Comparison of ENCODE assay signal across 7 cellular contexts in the genomic region with DNA sequence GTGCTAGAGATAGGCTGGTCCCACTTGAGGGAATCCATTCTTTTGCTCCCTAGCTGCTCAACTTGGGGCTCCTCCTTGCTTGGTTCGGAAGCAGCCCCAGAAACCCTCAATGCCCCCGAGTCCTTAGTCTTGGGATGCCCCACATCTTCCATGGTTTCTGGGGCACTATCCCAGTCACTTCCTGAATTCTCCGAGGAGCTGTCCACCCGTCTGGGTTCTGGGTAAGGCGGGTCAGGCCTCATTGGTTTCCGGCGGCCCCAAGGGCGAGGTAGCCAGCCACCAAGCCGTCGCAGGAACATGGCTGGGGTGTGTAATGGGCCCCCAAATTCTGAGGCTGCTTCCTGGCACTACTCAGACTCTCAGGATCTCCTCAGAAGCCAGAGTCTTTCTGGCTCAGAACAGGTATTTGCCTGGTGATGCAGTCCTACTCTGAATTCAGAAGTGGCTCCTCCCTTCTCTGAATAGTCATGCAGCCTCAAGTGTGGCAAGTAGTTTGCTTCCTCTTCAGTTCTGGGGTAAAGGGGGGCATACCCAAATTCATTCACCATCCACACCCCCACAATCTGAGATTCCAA. TPM values are rescaled to one million over a fixed set of nuclear protein-coding genes. Genes with fewer than 3 reads are reported as not detected.
DNase-seq lines count a peak whose midpoint lies in the region; ATAC-seq, FAIRE-seq and TF ChIP-seq lines count a peak whose summit lies in the region.

No MANE protein-coding gene starts in this region.

- TF ChIP-seq POLR2A in GM12892 (IDR thresholded peaks at IDR 0.05; ENCODE audit: low read depth, low read length): no peak

- H3K9me3 ChIP-seq in PC-3 (ENCODE audit: low read length) (no peaks in the 10 kb centered on the region), ectodermal cell (ENCODE audit: control insufficient read depth, low read length) (no peaks in the 10 kb centered on the region), muscle layer of duodenum (ENCODE audit: control insufficient read depth in 1 of 2, low read length in 2 of 2) (no peaks in the 10 kb centered on the region)

- H3K4me2 ChIP-seq in PC-3 (ENCODE audit: low read length): peak overlapping the region; percentile 99

- POLR2A ChIA-PET in PC-3 (lab: Charles Lee; ENCODE audit: unreplicated experiment): no interaction called here

- CTCF ChIA-PET in PC-3 (lab: Charles Lee): no interaction called here

- peak; percentile 38 for FAIRE-seq in GM12892 (lab: Jason Lieb, UNC)

- H3K36me3 ChIP-seq in PC-3 (ENCODE audit: low read depth, low read length) (peaks cover 5% of the 10 kb centered on the region), ectodermal cell (ENCODE audit: control insufficient read depth, insufficient read depth, low read length) (no peaks in the 10 kb centered on the region), muscle layer of duodenum (ENCODE audit: control insufficient read depth in 1 of 2, insufficient read depth in 2 of 2, low read length in 2 of 2) (peaks cover 16 to 34% of the 10 kb centered on the region in 2 donors)

- H3K4me1 ChIP-seq in PC-3 (ENCODE audit: insufficient read depth, low read length): peaks cover 51% of the 10 kb centered on the region
- H3K4me1 ChIP-seq in ectodermal cell (ENCODE audit: control insufficient read depth, insufficient read depth, low read length): peaks cover 31% of the 10 kb centered on the region
- H3K4me1 ChIP-seq in muscle layer of duodenum (ENCODE audit: control insufficient read depth in 1 of 2, insufficient read depth in 2 of 2, low read length in 2 of 2): peaks cover 28 to 55% of the 10 kb centered on the region in 2 donors

- H3K4me3 ChIP-seq in PC-3 (ENCODE audit: low read length): peak overlapping the region; percentile 92
- H3K4me3 ChIP-seq in ectodermal cell (ENCODE audit: insufficient read depth, low read depth, low read length): peak overlapping the region; percentile 66
- peak overlapping the region; percentile 83 to 99 for H3K4me3 ChIP-seq in muscle layer of duodenum (ENCODE audit: low read depth in 1 of 2, low read length in 2 of 2)

- peak overlapping the region; percentile 85 for H3K9ac ChIP-seq in PC-3 (ENCODE audit: low read length)

- TF ChIP-seq CTCF in PC-3 (conservative IDR thresholded peaks at IDR 0.05; ENCODE audit: low read depth, low read length): no peak

- H3K27me3 ChIP-seq in PC-3 (ENCODE audit: low read length) (no peaks in the 10 kb centered on the region), ectodermal cell (ENCODE audit: control insufficient read depth, insufficient read depth, low read length, poor library complexity, severe bottlenecking) (no peaks in the 10 kb centered on the region), muscle layer of duodenum (ENCODE audit: low read depth, low read length) (no peaks in the 10 kb centered on the region)

- no peak overlapping the region for H2AFZ ChIP-seq in PC-3 (ENCODE audit: low read length)

- DNase-seq in GM12892 (ENCODE audit: insufficient read length) (no peak), PC-3 (peak; percentile 42), iPS-NIHi11 (ENCODE audit: low spot score) (no peak), NCI-H146 (lab: John Stamatoyannopoulos, UW) (no peak)

- ATAC-seq in PC-3: peak; percentile 20
- no peak for ATAC-seq in GM21619 (IDR thresholded peaks at IDR 0.05; ENCODE audit: unreplicated experiment)

- no TSS peak for BruUV-seq in PC-3 (replicated peaks; lab: Mats Ljungman, UMichigan)

- H4K20me1 ChIP-seq in PC-3 (ENCODE audit: low read length): peaks cover 4% of the 10 kb centered on the region; the same call in 1 of the 2 replicates

- intact Hi-C loops in PC-3 (cut with micrococcal nuclease): no loop called here

- H3K27ac ChIP-seq in PC-3 (ENCODE audit: low read length) (peak overlapping the region; percentile 28), ectodermal cell (ENCODE audit: insufficient read depth, low read depth, low read length, poor library complexity, severe bottlenecking) (peak overlapping the region; percentile 31), muscle layer of duodenum (ENCODE audit: low read length) (peak overlapping the region; percentile 98)

- H3F3A ChIP-seq in PC-3 (ENCODE audit: low read length, unreplicated experiment): no peaks in the 10 kb centered on the region

- peaks cover 51% of the 10 kb centered on the region for H3K79me2 ChIP-seq in PC-3 (ENCODE audit: low read length)

- H3K9me2 ChIP-seq in PC-3 (replicated peaks; ENCODE audit: low read length): no peaks in the 10 kb centered on the region

- 70 to 72% methylated on average over 10 of the region's 10 CpGs for WGBS in ectodermal cell, 2 experiments

RNA-seq across cellular contexts. Expression of a gene that starts 0.8 kb away (rescaled TPM):
- polyA plus RNA-seq in GM12892 (2012; ENCODE audit: missing spikeins): 10.5 TPM
- total RNA-seq in PC-3 (2014; rRNA removed): 26.3 and 33.2 TPM in 2 replicates
- polyA plus RNA-seq in ectodermal cell (2013, experiment 1 of 4): 14.2 TPM
- polyA plus RNA-seq in ectodermal cell (2013, experiment 2 of 4): 14.9 TPM
- 10.1 TPM for polyA plus RNA-seq in ectodermal cell (2013, experiment 3 of 4)
- 10.9 TPM for polyA plus RNA-seq in ectodermal cell (2013, experiment 4 of 4)

RNA-seq across cellular contexts. Expression of a gene that starts 4.0 kb away (rescaled TPM):
- polyA plus RNA-seq in GM12892 (2012; ENCODE audit: missing spikeins): 5.6 TPM
- total RNA-seq in PC-3 (2014; rRNA removed): 1.6 and 2.2 TPM in 2 replicates
- polyA plus RNA-seq in ectodermal cell (2013, experiment 1 of 4): 4.8 TPM
- polyA plus RNA-seq in ectodermal cell (2013, experiment 2 of 4): 4.1 TPM
- polyA plus RNA-seq in ectodermal cell (2013, experiment 3 of 4): 4.4 TPM
- 4.1 TPM for polyA plus RNA-seq in ectodermal cell (2013, experiment 4 of 4)

RNA-seq across cellular contexts. Expression of a gene that starts 5.1 kb away (rescaled TPM):
- polyA plus RNA-seq in GM12892 (2012; ENCODE audit: missing spikeins): 16.4 TPM
- total RNA-seq in PC-3 (2014; rRNA removed): 11.8 and 14.9 TPM in 2 replicates
- 30.6 TPM for polyA plus RNA-seq in ectodermal cell (2013, experiment 1 of 4)
- polyA plus RNA-seq in ectodermal cell (2013, experiment 2 of 4): 31.8 TPM
- 27.9 TPM for polyA plus RNA-seq in ectodermal cell (2013, experiment 3 of 4)
- 27.0 TPM for polyA plus RNA-seq in ectodermal cell (2013, experiment 4 of 4)

RNA-seq across cellular contexts. Expression of a gene that starts 6.1 kb away (rescaled TPM):
- 201 TPM for polyA plus RNA-seq in GM12892 (2012; ENCODE audit: missing spikeins)
- total RNA-seq in PC-3 (2014; rRNA removed): 227 and 267 TPM in 2 replicates
- 225 TPM for polyA plus RNA-seq in ectodermal cell (2013, experiment 1 of 4)
- 213 TPM for polyA plus RNA-seq in ectodermal cell (2013, experiment 2 of 4)
- polyA plus RNA-seq in ectodermal cell (2013, experiment 3 of 4): 176 TPM
- polyA plus RNA-seq in ectodermal cell (2013, experiment 4 of 4): 197 TPM

RNA-seq across cellular contexts. Expression of a gene that starts 7.3 kb away (rescaled TPM):
- polyA plus RNA-seq in GM12892 (2012; ENCODE audit: missing spikeins): 124 TPM
- 320 and 365 TPM in 2 replicates for total RNA-seq in PC-3 (2014; rRNA removed)
- polyA plus RNA-seq in ectodermal cell (2013, experiment 1 of 4): 444 TPM
- 456 TPM for polyA plus RNA-seq in ectodermal cell (2013, experiment 2 of 4)
- 289 TPM for polyA plus RNA-seq in ectodermal cell (2013, experiment 3 of 4)
- polyA plus RNA-seq in ectodermal cell (2013, experiment 4 of 4): 326 TPM

Comparison
In these comparisons a context has a peak if more than half of its experiments do, and no peak if none do; other contexts are left out.
1. H3K27ac ChIP-seq: peak in every context shown above with its lines; median percentile 98 in muscle layer of duodenum; 31 in ectodermal cell; 28 in PC-3.